ENCODE assay signal across 16 cellular contexts in the genomic region with DNA sequence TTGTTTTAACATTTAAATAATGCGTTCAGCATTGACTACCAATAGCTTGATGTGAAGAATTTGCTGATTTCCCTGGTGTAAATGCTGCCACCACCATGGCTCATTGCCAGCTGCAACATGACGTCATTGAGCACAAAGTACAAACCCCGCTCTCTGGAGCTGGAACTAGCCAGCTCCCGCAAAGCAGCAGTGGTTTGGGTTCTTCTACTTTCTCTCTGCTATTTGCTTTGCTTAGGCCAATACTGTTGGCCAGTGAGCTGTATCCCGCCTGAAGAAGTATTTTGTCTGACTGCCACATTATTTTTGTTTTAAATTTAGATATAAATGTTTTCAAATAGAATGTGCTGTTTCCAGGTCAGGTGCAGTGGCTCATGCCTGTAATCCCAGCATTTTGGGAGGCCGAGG.
DNase-seq lines count a peak whose midpoint lies in the region; ATAC-seq, FAIRE-seq and TF ChIP-seq lines count a peak whose summit lies in the region.
"Had no signal": no experiment of that assay in that cellular context is flagged by ENCODE, and none has a peak within 500 bp of the region (broad histone marks: within the 10 kb centered on the region; RNA-seq: fewer than 3 reads in every experiment).

No MANE protein-coding gene starts in this region.

- no peak for TF ChIP-seq CTCF in fibroblast of pulmonary artery (IDR thresholded peaks at IDR 0.05; ENCODE audit: low read length, missing control alignments)

- no peak overlapping the region for H3K4me3 ChIP-seq in fibroblast of pulmonary artery (replicated peaks; ENCODE audit: low read depth, low read length)
- H3K4me3 ChIP-seq: cardiac muscle cell had no signal

- FAIRE-seq in HTR-8/SVneo (lab: Jason Lieb, UNC), result no peak
- FAIRE-seq: keratinocyte had no signal

- ATAC-seq in GM19455 (IDR thresholded peaks at IDR 0.05; ENCODE audit: unreplicated experiment) (no peak), HG02840 (IDR thresholded peaks at IDR 0.05; ENCODE audit: low FRiP score, unreplicated experiment) (no peak), HG03442 (IDR thresholded peaks at IDR 0.05; ENCODE audit: unreplicated experiment) (no peak)

- DNase-seq in SHP77 (lab: John Stamatoyannopoulos, UW) (peak; percentile 12 to 22), SHP77 treated with DMSO at 0.1 percent for 48 hours (lab: John Stamatoyannopoulos, UW) (no peak), RPMI8226 (peak; percentile 77), fibroblast of pulmonary artery (ENCODE audit: low read depth) (peak; percentile 34), HTR-8/SVneo (ENCODE audit: insufficient read length, low spot score) (no peak)
- DNase-seq: activated CD4-positive, CD25-positive, alpha-beta regulatory T cell; activated CD8-positive, alpha-beta memory T cell treated with anti-CD3 and anti-CD28 coated beads, Interleukin-2, amount 50 U/mL, for 4 hours; activated naive CD4-positive, alpha-beta T cell treated with anti-CD3 and anti-CD28 coated beads, Interleukin-2, amount 50 U/mL, for 16 hours; NCI-H1694; stimulated activated CD4-positive, alpha-beta T cell treated with anti-CD3 and anti-CD28 coated beads, Interleukin-12 subunit alpha, Interleukin-12 subunit beta, amount 100 ng/mL, for 4 hours; SW 1271 had no signal

Comparison
In these comparisons a context has a peak if more than half of its experiments do, and no peak if none do; other contexts are left out.
1. DNase-seq: peak in SHP77 (2 of 2), RPMI8226 (single experiment) and fibroblast of pulmonary artery (single experiment); none in SHP77 treated with DMSO at 0.1 percent for 48 hours (single experiment) and HTR-8/SVneo (single experiment).